ENCODE assay signal across 23 cellular contexts in the genomic region with DNA sequence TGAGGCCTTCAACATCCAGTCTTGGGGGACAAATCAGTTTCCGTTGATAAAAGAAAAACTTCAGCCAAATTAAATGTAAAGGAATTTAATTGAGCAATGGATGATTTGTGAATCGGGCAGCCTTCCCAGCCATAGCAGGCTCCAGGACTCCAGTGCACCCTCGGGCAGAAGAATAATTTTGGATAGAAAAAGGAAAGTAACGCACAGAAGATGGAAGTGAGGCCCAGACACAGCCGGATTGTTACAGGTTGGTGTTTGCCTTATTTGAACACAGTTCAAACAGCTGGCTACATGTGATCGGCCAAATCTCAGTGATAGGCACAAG. TPM values are rescaled to one million over a fixed set of nuclear protein-coding genes. Genes with fewer than 3 reads are reported as not detected.
DNase-seq lines count a peak whose midpoint lies in the region; ATAC-seq and TF ChIP-seq lines count a peak whose summit lies in the region.
"Had no signal": no experiment of that assay in that cellular context is flagged by ENCODE, and none has a peak within 500 bp of the region (broad histone marks: within the 10 kb centered on the region; RNA-seq: fewer than 3 reads in every experiment).

No MANE protein-coding gene starts in this region.

- no peaks in the 10 kb centered on the region for H3K36me3 Mint-ChIP-seq in neural progenitor cell
- H3K36me3 Mint-ChIP-seq in stimulated activated naive B cell treated with anti-CD40 and anti-IgM and Interleukin-4, amounts not matched to agents 10 μg/mL and 1 μg/mL and 100 μg/mL, for 72 hours: no peaks in the 10 kb centered on the region
- H3K36me3 Mint-ChIP-seq: CD14-positive monocyte; CD8-positive, alpha-beta memory T cell had no signal

- H3K9me2 ChIP-seq in SK-N-SH (no peaks in the 10 kb centered on the region), GM23248 (ENCODE audit: insufficient read depth) (no peaks in the 10 kb centered on the region)

- ATAC-seq in stimulated activated naive B cell treated with anti-CD40 and anti-IgM and Interleukin-4, amounts not matched to agents 10 μg/mL and 1 μg/mL and 100 μg/mL, for 72 hours (replicated peaks): no peak
- ATAC-seq: GM12878 had no signal

- no peak overlapping the region for H3K9ac ChIP-seq in neural progenitor cell
- no peak overlapping the region for H3K9ac ChIP-seq in SK-N-SH
- H3K9ac ChIP-seq in GM23248: no peak overlapping the region
- H3K9ac ChIP-seq: BLaER1 treated with 17β-estradiol and CSF1 and Interleukin-3, amounts not matched to agents 10 nM and 100 nM had no signal

- H3K9me3 ChIP-seq in neural progenitor cell (ENCODE audit: low read depth) (no peaks in the 10 kb centered on the region), SK-N-SH (no peaks in the 10 kb centered on the region), GM23248 (ENCODE audit: low read depth) (no peaks in the 10 kb centered on the region)
- H3K9me3 ChIP-seq: BE2C; BLaER1 treated with 17β-estradiol and CSF1 and Interleukin-3, amounts not matched to agents 10 nM and 100 nM had no signal

- H3K9me3 Mint-ChIP-seq in neural progenitor cell: no peaks in the 10 kb centered on the region
- H3K9me3 Mint-ChIP-seq in stimulated activated naive B cell treated with anti-CD40 and anti-IgM and Interleukin-4, amounts not matched to agents 10 μg/mL and 1 μg/mL and 100 μg/mL, for 72 hours: peaks cover 0 to 2% of the 10 kb centered on the region in 2 donors
- H3K9me3 Mint-ChIP-seq: CD14-positive monocyte; CD4-positive, alpha-beta T cell; CD8-positive, alpha-beta memory T cell had no signal

- H3F3A ChIP-seq in neural progenitor cell (ENCODE audit: low read depth): no peaks in the 10 kb centered on the region
- no peaks in the 10 kb centered on the region for H3F3A ChIP-seq in SK-N-SH (replicated peaks; ENCODE audit: insufficient read depth)
- H3F3A ChIP-seq in GM23248 (ENCODE audit: insufficient read depth): no peaks in the 10 kb centered on the region

- WGBS in SK-N-SH (ENCODE audit: low lambda C conversion rate): 23% methylated on average over 6 of the region's 6 CpGs
- 62 to 65% methylated on average over 6 of the region's 6 CpGs for WGBS in GM23248 (ENCODE audit: low coverage in 1 of 2, low lambda C conversion rate in 2 of 2, missing lambda C conversion rate in 2 of 2), 2 experiments

- POLR2A ChIA-PET in SK-N-SH (lab: Yijun Ruan, JAX): no interaction called here

- in situ Hi-C loops in GM23248 (cut with MboI): no loop called here

- H2AFZ ChIP-seq in neural progenitor cell (replicated peaks): no peak overlapping the region
- no peak overlapping the region for H2AFZ ChIP-seq in SK-N-SH (ENCODE audit: low read depth)
- no peak overlapping the region for H2AFZ ChIP-seq in GM23248

- H3K27ac ChIP-seq in neural progenitor cell (no peak overlapping the region), SK-N-SH (ENCODE audit: low read depth in 2 of 2, low read length in 1 of 2) (no peak overlapping the region), GM23248 (no peak overlapping the region)
- H3K27ac ChIP-seq: 22Rv1; BLaER1 treated with 17β-estradiol and CSF1 and Interleukin-3, amounts not matched to agents 10 nM and 100 nM had no signal

- TF ChIP-seq CTCF in fibroblast of pulmonary artery (IDR thresholded peaks at IDR 0.05; ENCODE audit: low read length, missing control alignments) (no peak), neural progenitor cell (IDR thresholded peaks at IDR 0.05) (no peak), SK-N-SH (IDR thresholded peaks at IDR 0.05) (no peak)

- CTCF ChIA-PET in SK-N-SH (lab: Yijun Ruan, JAX): no interaction called here

- no peaks in the 10 kb centered on the region for H3K27me3 ChIP-seq in neural progenitor cell
- H3K27me3 ChIP-seq in SK-N-SH (ENCODE audit: insufficient read depth): peaks cover 70% of the 10 kb centered on the region
- H3K27me3 ChIP-seq in GM23248 (replicated peaks; ENCODE audit: insufficient read depth): 0 out of 2 replicates have a peak, but pooled peaks cover 8% of the 10 kb centered on the region

- H3K36me3 ChIP-seq in neural progenitor cell (no peaks in the 10 kb centered on the region), SK-N-SH (replicated peaks in 1 of 2; ENCODE audit: control insufficient read depth in 1 of 2, insufficient read depth in 2 of 2, low read length in 1 of 2) (no peaks in the 10 kb centered on the region), GM23248 (ENCODE audit: low read depth) (no peaks in the 10 kb centered on the region)
- H3K36me3 ChIP-seq: BE2C; BLaER1 treated with 17β-estradiol and CSF1 and Interleukin-3, amounts not matched to agents 10 nM and 100 nM had no signal

- H3K4me1 Mint-ChIP-seq in neural progenitor cell: peaks cover 17% of the 10 kb centered on the region
- H3K4me1 Mint-ChIP-seq in stimulated activated naive B cell treated with anti-CD40 and anti-IgM and Interleukin-4, amounts not matched to agents 10 μg/mL and 1 μg/mL and 100 μg/mL, for 72 hours: peaks cover 18 to 21% of the 10 kb centered on the region in 2 donors
- H3K4me1 Mint-ChIP-seq: CD14-positive monocyte had no signal

- no peak overlapping the region for H3K4me3 ChIP-seq in fibroblast of pulmonary artery (replicated peaks; ENCODE audit: low read depth, low read length)
- no peak overlapping the region for H3K4me3 ChIP-seq in neural progenitor cell
- no peak overlapping the region for H3K4me3 ChIP-seq in SK-N-SH (ENCODE audit: low read depth in 2 of 2, low read length in 1 of 2)
- no peak overlapping the region for H3K4me3 ChIP-seq in GM23248
- H3K4me3 ChIP-seq: BLaER1 treated with 17β-estradiol and CSF1 and Interleukin-3, amounts not matched to agents 10 nM and 100 nM; GM12878 had no signal

- H3K4me3 Mint-ChIP-seq in neural progenitor cell: no peak overlapping the region
- H3K4me3 Mint-ChIP-seq in stimulated activated naive B cell treated with anti-CD40 and anti-IgM and Interleukin-4, amounts not matched to agents 10 μg/mL and 1 μg/mL and 100 μg/mL, for 72 hours: no peak overlapping the region
- H3K4me3 Mint-ChIP-seq: CD14-positive monocyte; CD4-positive, alpha-beta T cell; CD8-positive, alpha-beta memory T cell had no signal

- H3K4me2 ChIP-seq in neural progenitor cell (no peak overlapping the region), SK-N-SH (no peak overlapping the region), GM23248 (ENCODE audit: unreplicated experiment) (no peak overlapping the region)

- no peaks in the 10 kb centered on the region for H3K27me3 Mint-ChIP-seq in neural progenitor cell (ENCODE audit: insufficient read depth, low read depth)
- peaks cover 32 to 39% of the 10 kb centered on the region in 2 donors for H3K27me3 Mint-ChIP-seq in stimulated activated naive B cell treated with anti-CD40 and anti-IgM and Interleukin-4, amounts not matched to agents 10 μg/mL and 1 μg/mL and 100 μg/mL, for 72 hours
- H3K27me3 Mint-ChIP-seq: CD4-positive, alpha-beta T cell had no signal

- H4K20me1 ChIP-seq in neural progenitor cell (ENCODE audit: low read depth) (no peaks in the 10 kb centered on the region), SK-N-SH (ENCODE audit: insufficient read depth) (no peaks in the 10 kb centered on the region), GM23248 (ENCODE audit: insufficient read depth) (no peaks in the 10 kb centered on the region)

- H3K4me1 ChIP-seq in neural progenitor cell (peaks cover 4% of the 10 kb centered on the region), SK-N-SH (ENCODE audit: control insufficient read depth in 1 of 2, insufficient read depth in 2 of 2, low read depth in 1 of 2, low read length in 1 of 2) (no peaks in the 10 kb centered on the region), GM23248 (ENCODE audit: insufficient read depth) (no peaks in the 10 kb centered on the region)
- H3K4me1 ChIP-seq: BE2C had no signal

- no peaks in the 10 kb centered on the region for H3K79me2 ChIP-seq in neural progenitor cell (ENCODE audit: low read depth)
- H3K79me2 ChIP-seq in SK-N-SH (ENCODE audit: insufficient read depth): no peaks in the 10 kb centered on the region
- H3K79me2 ChIP-seq in GM23248 (ENCODE audit: insufficient read depth): no peaks in the 10 kb centered on the region

- peak overlapping the region; percentile 72 for H3K27ac Mint-ChIP-seq in neural progenitor cell
- H3K27ac Mint-ChIP-seq in stimulated activated naive B cell treated with anti-CD40 and anti-IgM and Interleukin-4, amounts not matched to agents 10 μg/mL and 1 μg/mL and 100 μg/mL, for 72 hours: no peak overlapping the region
- H3K27ac Mint-ChIP-seq: CD14-positive monocyte; CD4-positive, alpha-beta T cell had no signal

- DNase-seq in activated effector memory CD4-positive, alpha-beta T cell treated with anti-CD3 and anti-CD28 coated beads, Interleukin-2, amount 50 U/mL, for 16 hours: peak; percentile 6
- no peak for DNase-seq in activated effector memory CD4-positive, alpha-beta T cell treated with Interleukin-2 at 50 U/mL for 16 hours
- peak; percentile 21 for DNase-seq in fibroblast of pulmonary artery (ENCODE audit: low read depth)
- no peak for DNase-seq in neural progenitor cell (ENCODE audit: low spot score)
- DNase-seq in stimulated activated naive B cell treated with anti-CD40 and anti-IgM and Interleukin-4, amounts not matched to agents 10 μg/mL and 1 μg/mL and 100 μg/mL, for 72 hours: no peak
- DNase-seq in SK-N-SH: no peak
- no peak for DNase-seq in ecto neural progenitor cell (ENCODE audit: low spot score)
- DNase-seq in GM23248: no peak
- DNase-seq: ACHN; AML-193; BE2C; CD4-positive, alpha-beta T cell; CD8-positive, alpha-beta memory T cell; DMS 273 treated with DMSO at 0.1 percent for 48 hours; DMS79; EL; GDM1; H7; HCEC 1CT had no signal

- TF ChIP-seq RAD21 in SK-N-SH (IDR thresholded peaks at IDR 0.05; ENCODE audit: low read length): no peak

- TF ChIP-seq EP300 in SK-N-SH (IDR thresholded peaks at IDR 0.05; ENCODE audit: borderline replicate concordance in 1 of 2, low read depth in 1 of 2, low read length in 1 of 2): no peak

TF ChIP-seq in SK-N-SH, 30 proteins besides CTCF, POLR2A, EP300 and RAD21 (continues in another document):
- TF ChIP-seq NFIC (IDR thresholded peaks at IDR 0.05; ENCODE audit: borderline replicate concordance) (no peak), MEF2A (IDR thresholded peaks at IDR 0.05; ENCODE audit: borderline replicate concordance, low read depth) (no peak)

RNA-seq across cellular contexts. Expression of a gene that starts 19.1 kb away (rescaled TPM):
- 22.2 and 30.2 TPM in 2 replicates for total RNA-seq in neural progenitor cell (ENCODE audit: low replicate concordance)
- polyA plus RNA-seq in SK-N-SH (2012; rRNA removed) (75.5 and 78.4 TPM in 2 replicates), GM23248 (2016; fragmentation: Nextera tagmentation; extraction: Ambion mirVana) (140 and 147 TPM in 2 replicates)
- 69.3 and 72.9 TPM in 2 replicates for polyA plus RNA-seq in SK-N-SH (2012; cell fraction: cytosol; rRNA removed)
- 34.4 and 36.3 TPM in 2 replicates for polyA plus RNA-seq in SK-N-SH (2012; cell fraction: nucleus; rRNA removed)
- 30.9 and 33.9 TPM in 2 replicates for total RNA-seq in GM23248 (2014; rRNA removed; shearing (Covaris generic))

RNA-seq across cellular contexts. Expression of a gene that starts 20.6 kb away (rescaled TPM):
- total RNA-seq in neural progenitor cell (ENCODE audit: low replicate concordance): 54.2 TPM in 2 replicates
- polyA plus RNA-seq in SK-N-SH (2012; rRNA removed) (142 and 316 TPM in 2 replicates), GM23248 (2016; fragmentation: Nextera tagmentation; extraction: Ambion mirVana) (103 and 106 TPM in 2 replicates)
- polyA plus RNA-seq in SK-N-SH (2012; cell fraction: cytosol; rRNA removed): 231 and 263 TPM in 2 replicates
- polyA plus RNA-seq in SK-N-SH (2012; cell fraction: nucleus; rRNA removed): 65.1 and 121 TPM in 2 replicates
- 34.7 and 39.6 TPM in 2 replicates for total RNA-seq in GM23248 (2014; rRNA removed; shearing (Covaris generic))

Comparison
In these comparisons a context has a peak if more than half of its experiments do, and no peak if none do; other contexts are left out.
1. DNase-seq: peak in activated effector memory CD4-positive, alpha-beta T cell treated with anti-CD3 and anti-CD28 coated beads, Interleukin-2, amount 50 U/mL, for 16 hours (single experiment) and fibroblast of pulmonary artery (single experiment); none in activated effector memory CD4-positive, alpha-beta T cell treated with Interleukin-2 at 50 U/mL for 16 hours (single experiment), neural progenitor cell (single experiment), stimulated activated naive B cell treated with anti-CD40 and anti-IgM and Interleukin-4, amounts not matched to agents 10 μg/mL and 1 μg/mL and 100 μg/mL, for 72 hours (single experiment), SK-N-SH (single experiment), ecto neural progenitor cell (single experiment) and GM23248 (single experiment).